8 cellular contexts compared by ENCODE assay signal in genomic region chr10:92593553-92594046, GRCh38. TPM values are rescaled to one million over a fixed set of nuclear protein-coding genes. Genes with fewer than 3 reads are reported as not detected.
DNase-seq lines count a peak whose midpoint lies in the region; ATAC-seq, FAIRE-seq and TF ChIP-seq lines count a peak whose summit lies in the region.

No MANE protein-coding gene starts in this region.

- H3K36me3 Mint-ChIP-seq in activated naive CD8-positive, alpha-beta T cell treated with anti-CD3 and anti-CD28 coated beads for 36 hours = peaks cover 19% of the 10 kb centered on the region
- no peaks in the 10 kb centered on the region for H3K36me3 Mint-ChIP-seq in type B pancreatic cell

- H3K9me3 ChIP-seq in cardiac muscle cell (ENCODE audit: low read depth) (no peaks in the 10 kb centered on the region), liver (ENCODE audit: control insufficient read depth in 4 of 4, low read length in 3 of 4) (no peaks in the 10 kb centered on the region)

- peak overlapping the region; percentile 98 for H3K27ac Mint-ChIP-seq in activated naive CD8-positive, alpha-beta T cell treated with anti-CD3 and anti-CD28 coated beads for 36 hours
- H3K27ac Mint-ChIP-seq in type B pancreatic cell = peak overlapping the region; percentile 99

- peak overlapping the region; percentile 93 for H3K4me3 ChIP-seq in cardiac muscle cell
- peak overlapping the region in 2 of 3 donors; percentile 73 to 90 for H3K4me3 ChIP-seq in liver (ENCODE audit: low read depth in 1 of 3, low read length in 3 of 3)

- H3K4me1 Mint-ChIP-seq in activated naive CD8-positive, alpha-beta T cell treated with anti-CD3 and anti-CD28 coated beads for 36 hours = peaks cover 29% of the 10 kb centered on the region
- peaks cover 22% of the 10 kb centered on the region for H3K4me1 Mint-ChIP-seq in type B pancreatic cell (ENCODE audit: unreplicated experiment)

- DNase-seq in cardiac muscle cell (ENCODE audit: low read depth in 1 of 2, low spot score in 1 of 2) (peak in 1 of 2 donors; percentile 15), Right ventricle myocardium superior (no peak), type B pancreatic cell (ENCODE audit: extremely low spot score, unreplicated experiment) (no peak), HTR-8/SVneo (ENCODE audit: insufficient read length, low spot score) (no peak)
- no peak for DNase-seq in activated naive CD8-positive, alpha-beta T cell treated with anti-CD3 and anti-CD28 coated beads for 36 hours

- ATAC-seq in Right ventricle myocardium superior (ENCODE audit: poor library complexity) (no peak), HG03442 (IDR thresholded peaks at IDR 0.05; ENCODE audit: unreplicated experiment) (no peak), HG03354 (IDR thresholded peaks at IDR 0.05; ENCODE audit: poor library complexity, severe bottlenecking, unreplicated experiment) (no peak)

- H3K27ac ChIP-seq in cardiac muscle cell (peak overlapping the region; percentile 95), liver (ENCODE audit: low read depth in 1 of 2, low read length in 2 of 2) (no peak overlapping the region)

- H3K27me3 ChIP-seq in cardiac muscle cell = no peaks in the 10 kb centered on the region
- no peaks in the 10 kb centered on the region for H3K27me3 ChIP-seq in liver (ENCODE audit: control insufficient read depth in 4 of 4, insufficient read depth in 4 of 4, low read length in 3 of 4)

- no peak for FAIRE-seq in HTR-8/SVneo (lab: Jason Lieb, UNC)

- H3K36me3 ChIP-seq in cardiac muscle cell (no peaks in the 10 kb centered on the region), liver (ENCODE audit: control insufficient read depth in 4 of 4, insufficient read depth in 3 of 4, low read depth in 1 of 4, low read length in 3 of 4) (no peaks in the 10 kb centered on the region)

- TF ChIP-seq CTCF in cardiac muscle cell (IDR thresholded peaks at IDR 0.05; ENCODE audit: low read depth, low read length) (no peak), liver (IDR thresholded peaks at IDR 0.05; ENCODE audit: low read depth, low read length, missing input control) (no peak), type B pancreatic cell (conservative IDR thresholded peaks at IDR 0.05) (no peak)

- H3K27me3 Mint-ChIP-seq in activated naive CD8-positive, alpha-beta T cell treated with anti-CD3 and anti-CD28 coated beads for 36 hours = peaks cover 13% of the 10 kb centered on the region
- H3K27me3 Mint-ChIP-seq in type B pancreatic cell = no peaks in the 10 kb centered on the region

- intact Hi-C loops in Right ventricle myocardium superior (cut with DNase I) = loop anchor here (10.0 kb wide), 1 partner anchor 281 kb away; no protein-coding TSS in a partner anchor

- no peaks in the 10 kb centered on the region for H3K9me3 Mint-ChIP-seq in activated naive CD8-positive, alpha-beta T cell treated with anti-CD3 and anti-CD28 coated beads for 36 hours
- H3K9me3 Mint-ChIP-seq in type B pancreatic cell = no peaks in the 10 kb centered on the region

- H3K4me3 Mint-ChIP-seq in activated naive CD8-positive, alpha-beta T cell treated with anti-CD3 and anti-CD28 coated beads for 36 hours = peak overlapping the region; percentile 96
- H3K4me3 Mint-ChIP-seq in type B pancreatic cell = peak overlapping the region; percentile 96

- no peak for TF ChIP-seq RAD21 in liver (IDR thresholded peaks at IDR 0.05)

- 7% methylated on average over 8 of the region's 8 CpGs for WGBS in liver

- H3K4me1 ChIP-seq in cardiac muscle cell (ENCODE audit: low read depth) (peaks cover 18% of the 10 kb centered on the region), liver (ENCODE audit: control insufficient read depth in 4 of 4, insufficient read depth in 4 of 4, low read length in 3 of 4) (peaks cover 2 to 21% (median 11%) of the 10 kb centered on the region in 4 donors)

- H3K9ac ChIP-seq in liver (ENCODE audit: low read depth in 1 of 2, low read length in 2 of 2) = peak overlapping the region in 1 of 2 donors; percentile 24

TF ChIP-seq in liver, 16 proteins besides CTCF, POLR2A, EP300 and RAD21:
- TF ChIP-seq FOXA2 (IDR thresholded peaks at IDR 0.05) = no peak
- TF ChIP-seq, protein P1, sequence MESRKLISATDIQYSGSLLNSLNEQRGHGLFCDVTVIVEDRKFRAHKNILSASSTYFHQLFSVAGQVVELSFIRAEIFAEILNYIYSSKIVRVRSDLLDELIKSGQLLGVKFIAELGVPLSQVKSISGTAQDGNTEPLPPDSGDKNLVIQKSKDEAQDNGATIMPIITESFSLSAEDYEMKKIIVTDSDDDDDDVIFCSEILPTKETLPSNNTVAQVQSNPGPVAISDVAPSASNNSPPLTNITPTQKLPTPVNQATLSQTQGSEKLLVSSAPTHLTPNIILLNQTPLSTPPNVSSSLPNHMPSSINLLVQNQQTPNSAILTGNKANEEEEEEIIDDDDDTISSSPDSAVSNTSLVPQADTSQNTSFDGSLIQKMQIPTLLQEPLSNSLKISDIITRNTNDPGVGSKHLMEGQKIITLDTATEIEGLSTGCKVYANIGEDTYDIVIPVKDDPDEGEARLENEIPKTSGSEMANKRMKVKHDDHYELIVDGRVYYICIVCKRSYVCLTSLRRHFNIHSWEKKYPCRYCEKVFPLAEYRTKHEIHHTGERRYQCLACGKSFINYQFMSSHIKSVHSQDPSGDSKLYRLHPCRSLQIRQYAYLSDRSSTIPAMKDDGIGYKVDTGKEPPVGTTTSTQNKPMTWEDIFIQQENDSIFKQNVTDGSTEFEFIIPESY (IDR thresholded peaks at IDR 0.05) = no peak
- no peak for TF ChIP-seq NR2F2 (IDR thresholded peaks at IDR 0.05)
- no peak for TF ChIP-seq ATF3 (IDR thresholded peaks at IDR 0.05)
- TF ChIP-seq, protein P2, sequence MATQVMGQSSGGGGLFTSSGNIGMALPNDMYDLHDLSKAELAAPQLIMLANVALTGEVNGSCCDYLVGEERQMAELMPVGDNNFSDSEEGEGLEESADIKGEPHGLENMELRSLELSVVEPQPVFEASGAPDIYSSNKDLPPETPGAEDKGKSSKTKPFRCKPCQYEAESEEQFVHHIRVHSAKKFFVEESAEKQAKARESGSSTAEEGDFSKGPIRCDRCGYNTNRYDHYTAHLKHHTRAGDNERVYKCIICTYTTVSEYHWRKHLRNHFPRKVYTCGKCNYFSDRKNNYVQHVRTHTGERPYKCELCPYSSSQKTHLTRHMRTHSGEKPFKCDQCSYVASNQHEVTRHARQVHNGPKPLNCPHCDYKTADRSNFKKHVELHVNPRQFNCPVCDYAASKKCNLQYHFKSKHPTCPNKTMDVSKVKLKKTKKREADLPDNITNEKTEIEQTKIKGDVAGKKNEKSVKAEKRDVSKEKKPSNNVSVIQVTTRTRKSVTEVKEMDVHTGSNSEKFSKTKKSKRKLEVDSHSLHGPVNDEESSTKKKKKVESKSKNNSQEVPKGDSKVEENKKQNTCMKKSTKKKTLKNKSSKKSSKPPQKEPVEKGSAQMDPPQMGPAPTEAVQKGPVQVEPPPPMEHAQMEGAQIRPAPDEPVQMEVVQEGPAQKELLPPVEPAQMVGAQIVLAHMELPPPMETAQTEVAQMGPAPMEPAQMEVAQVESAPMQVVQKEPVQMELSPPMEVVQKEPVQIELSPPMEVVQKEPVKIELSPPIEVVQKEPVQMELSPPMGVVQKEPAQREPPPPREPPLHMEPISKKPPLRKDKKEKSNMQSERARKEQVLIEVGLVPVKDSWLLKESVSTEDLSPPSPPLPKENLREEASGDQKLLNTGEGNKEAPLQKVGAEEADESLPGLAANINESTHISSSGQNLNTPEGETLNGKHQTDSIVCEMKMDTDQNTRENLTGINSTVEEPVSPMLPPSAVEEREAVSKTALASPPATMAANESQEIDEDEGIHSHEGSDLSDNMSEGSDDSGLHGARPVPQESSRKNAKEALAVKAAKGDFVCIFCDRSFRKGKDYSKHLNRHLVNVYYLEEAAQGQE (IDR thresholded peaks at IDR 0.05) = no peak
- TF ChIP-seq, protein P3, sequence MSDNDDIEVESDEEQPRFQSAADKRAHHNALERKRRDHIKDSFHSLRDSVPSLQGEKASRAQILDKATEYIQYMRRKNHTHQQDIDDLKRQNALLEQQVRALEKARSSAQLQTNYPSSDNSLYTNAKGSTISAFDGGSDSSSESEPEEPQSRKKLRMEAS (IDR thresholded peaks at IDR 0.05) = no peak
- TF ChIP-seq SP1 (IDR thresholded peaks at IDR 0.05) = no peak
- no peak for TF ChIP-seq HNF4G (IDR thresholded peaks at IDR 0.05)
- no peak for TF ChIP-seq FOXA1 (IDR thresholded peaks at IDR 0.05)
- no peak for TF ChIP-seq HNF4A (conservative IDR thresholded peaks at IDR 0.05)
- TF ChIP-seq TAF1 (conservative IDR thresholded peaks at IDR 0.05) = no peak
- TF ChIP-seq RXRA (IDR thresholded peaks at IDR 0.05) = no peak
- no peak for TF ChIP-seq GABPA (IDR thresholded peaks at IDR 0.05 in 1 of 2, conservative IDR thresholded peaks at IDR 0.05 in 1 of 2)
- TF ChIP-seq EGR1 (IDR thresholded peaks at IDR 0.05; ENCODE audit: low read depth in 2 of 2) = no peak
- TF ChIP-seq YY1 (IDR thresholded peaks at IDR 0.05) = no peak
- TF ChIP-seq JUND (IDR thresholded peaks at IDR 0.05) = no peak

RNA-seq across cellular contexts. Expression of gene KIF11, which starts 0.7 kb away (rescaled TPM):
- total RNA-seq in cardiac muscle cell (4.5 and 19.9 TPM in 2 replicates), Right ventricle myocardium superior (0.78 TPM), liver (10 to 100 TPM in 1 of 2 donors, under 1 TPM in 1; 0.25 to 29.2 TPM), type B pancreatic cell (ENCODE audit: low replicate concordance) (14.6 and 40.6 TPM in 2 replicates)
- polyA plus RNA-seq in cardiac muscle cell (7.1 and 31.1 TPM in 2 replicates), liver (under 1 TPM; 0.32 to 0.84 TPM)
- 10 to 100 TPM; 55.0 to 55.6 TPM for total RNA-seq in activated naive CD8-positive, alpha-beta T cell treated with anti-CD3 and anti-CD28 coated beads for 36 hours

RNA-seq across cellular contexts. Expression of gene IDE, which starts 19.7 kb away (rescaled TPM):
- total RNA-seq in cardiac muscle cell (20.4 and 30.0 TPM in 2 replicates), Right ventricle myocardium superior (50.5 TPM), liver (10 to 100 TPM; 17.7 to 31.3 TPM), type B pancreatic cell (ENCODE audit: low replicate concordance) (35.4 and 35.9 TPM in 2 replicates)
- polyA plus RNA-seq in cardiac muscle cell (23.2 and 36.5 TPM in 2 replicates), liver (10 to 100 TPM in 1 of 2 donors, 1 to 10 TPM in 1; 9.4 to 12.8 TPM)
- total RNA-seq in activated naive CD8-positive, alpha-beta T cell treated with anti-CD3 and anti-CD28 coated beads for 36 hours = 10 to 100 TPM; 37.6 to 41.7 TPM
